Comparison of ENCODE assay signal across 26 cellular contexts in genomic region chr2:30985493-30986292, GRCh38.
"Had no signal": no experiment of that assay in that cellular context is flagged by ENCODE, and none has a peak within 500 bp of the region (broad histone marks: within the 10 kb centered on the region; RNA-seq: fewer than 3 reads in every experiment).

No MANE protein-coding gene starts in this region.

- H3K4me1 ChIP-seq: lower lobe of right lung, prostate gland, right lobe of liver, thyroid gland, transverse colon, upper lobe of left lung had no signal

- H3K36me3 Mint-ChIP-seq: immature natural killer cell; naive thymus-derived CD8-positive, alpha-beta T cell; stimulated activated naive B cell treated with anti-CD40 and anti-IgM and Interleukin-4, amounts not matched to agents 10 μg/mL and 1 μg/mL and 100 μg/mL, for 72 hours had no signal

- H3K27me3 Mint-ChIP-seq: stimulated activated naive B cell treated with anti-CD40 and anti-IgM and Interleukin-4, amounts not matched to agents 10 μg/mL and 1 μg/mL and 100 μg/mL, for 72 hours had no signal

- H3K9me3 ChIP-seq: heart left ventricle, lower lobe of right lung, ovary, prostate gland, right lobe of liver, stomach, testis, thyroid gland, transverse colon, upper lobe of left lung, vagina had no signal

- H3K36me3 ChIP-seq: heart left ventricle, lower lobe of right lung, ovary, prostate gland, right lobe of liver, stomach, thyroid gland, transverse colon, upper lobe of left lung, vagina had no signal

- H3K4me3 Mint-ChIP-seq: immature natural killer cell; naive thymus-derived CD8-positive, alpha-beta T cell; nephron progenitor cell; stimulated activated naive B cell treated with anti-CD40 and anti-IgM and Interleukin-4, amounts not matched to agents 10 μg/mL and 1 μg/mL and 100 μg/mL, for 72 hours had no signal

- H3K27ac Mint-ChIP-seq: immature natural killer cell; naive thymus-derived CD8-positive, alpha-beta T cell; nephron progenitor cell; stimulated activated naive B cell treated with anti-CD40 and anti-IgM and Interleukin-4, amounts not matched to agents 10 μg/mL and 1 μg/mL and 100 μg/mL, for 72 hours had no signal

- H3K4me3 ChIP-seq: heart left ventricle, lower lobe of right lung, ovary, prostate gland, right lobe of liver, stomach, testis, thyroid gland, transverse colon, upper lobe of left lung, vagina had no signal

- ATAC-seq: heart left ventricle; left colon; lower lobe of right lung; naive thymus-derived CD8-positive, alpha-beta T cell; right lobe of liver; stimulated activated naive B cell treated with anti-CD40 and anti-IgM and Interleukin-4, amounts not matched to agents 10 μg/mL and 1 μg/mL and 100 μg/mL, for 72 hours; stimulated activated naive CD8-positive, alpha-beta T cell treated with anti-CD3 and anti-CD28 coated beads, Interleukin-15, Interleukin-2, amounts not matched to agents 100 U/mL and 50 U/mL, for 24 hours had no signal

- DNase-seq: heart left ventricle; hypothalamus; immature natural killer cell; kidney; left colon; lower lobe of right lung; mammary epithelial cell; mesenchymal stem cell; naive thymus-derived CD8-positive, alpha-beta T cell; nephron progenitor cell; ovary; retina; right lobe of liver; stimulated activated CD4-positive, alpha-beta T cell treated with anti-CD3 and anti-CD28 coated beads, Interleukin-12 subunit alpha, Interleukin-12 subunit beta, amount 100 ng/mL, for 4 hours; stimulated activated CD4-positive, alpha-beta T cell treated with anti-CD3 and anti-CD28 coated beads, Interleukin-15, amount 100 ng/mL, for 24 hours; stimulated activated CD4-positive, alpha-beta T cell treated with anti-CD3 and anti-CD28 coated beads, Interleukin-2, amount 100 ng/mL, for 24 hours; stimulated activated CD4-positive, alpha-beta T cell treated with anti-CD3 and anti-CD28 coated beads, Interleukin-4, amount 100 ng/mL, for 1 hour; stimulated activated naive B cell treated with anti-CD40 and anti-IgM and Interleukin-4, amounts not matched to agents 10 μg/mL and 1 μg/mL and 100 μg/mL, for 72 hours; stimulated activated naive CD8-positive, alpha-beta T cell treated with anti-CD3 and anti-CD28 coated beads, Interleukin-15, Interleukin-2, amounts not matched to agents 100 U/mL and 50 U/mL, for 24 hours; stomach; testis; thyroid gland; transverse colon; upper lobe of left lung had no signal

- H3K27ac ChIP-seq: lower lobe of right lung, ovary, prostate gland, right lobe of liver, stomach, testis, thyroid gland, transverse colon, upper lobe of left lung, vagina had no signal

- H3K4me1 Mint-ChIP-seq: immature natural killer cell; naive thymus-derived CD8-positive, alpha-beta T cell; stimulated activated naive B cell treated with anti-CD40 and anti-IgM and Interleukin-4, amounts not matched to agents 10 μg/mL and 1 μg/mL and 100 μg/mL, for 72 hours had no signal

- H3K27me3 ChIP-seq: heart left ventricle, ovary, right lobe of liver, stomach, testis, thyroid gland, transverse colon, upper lobe of left lung, vagina had no signal

- H3K9me3 Mint-ChIP-seq: immature natural killer cell; naive thymus-derived CD8-positive, alpha-beta T cell; nephron progenitor cell; stimulated activated naive B cell treated with anti-CD40 and anti-IgM and Interleukin-4, amounts not matched to agents 10 μg/mL and 1 μg/mL and 100 μg/mL, for 72 hours had no signal
